In the genomic region with DNA sequence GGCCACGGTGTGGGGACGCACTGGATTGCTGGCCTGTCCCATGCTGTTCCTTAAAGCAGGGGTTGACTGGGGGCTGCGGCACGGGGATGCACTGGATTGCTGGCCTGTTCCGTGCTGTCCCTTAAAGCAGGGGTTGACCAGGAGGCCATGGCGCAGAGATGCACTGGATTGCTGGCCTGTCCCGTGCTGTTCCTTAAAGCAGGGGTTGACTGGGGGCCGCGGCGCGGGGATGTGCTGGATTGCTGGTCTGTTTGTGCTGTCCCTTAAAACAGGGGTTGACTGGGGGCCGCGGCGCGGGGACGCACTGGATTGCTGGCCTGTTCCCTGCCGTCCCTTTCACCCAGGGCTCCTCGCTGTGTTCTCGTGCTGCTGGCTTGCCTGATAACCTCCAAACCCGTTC, we compare ENCODE assay signal across 15 cellular contexts.
A peak's percentile ranks its signal among the peaks of the same experiment; 100 is the strongest.
DNase-seq lines count a peak whose midpoint lies in the region; ATAC-seq and TF ChIP-seq lines count a peak whose summit lies in the region.
"Had no signal": no experiment of that assay in that cellular context is flagged by ENCODE, and none has a peak within 500 bp of the region (broad histone marks: within the 10 kb centered on the region; RNA-seq: fewer than 3 reads in every experiment).

No MANE protein-coding gene starts in this region.

- intact Hi-C loops in thyroid gland (cut with DNase I), result loop anchor here (10.0 kb wide), 1 partner anchor 151 kb away; no protein-coding TSS in a partner anchor

- H3K36me3 ChIP-seq in mesendoderm (ENCODE audit: control insufficient read depth, insufficient read depth, low read length) (no peaks in the 10 kb centered on the region), thyroid gland (no peaks in the 10 kb centered on the region)
- H3K36me3 ChIP-seq: BE2C had no signal

- no peak overlapping the region for H2BK20ac ChIP-seq in H9 (ENCODE audit: low read depth, low read length, poor library complexity, severe bottlenecking)

- H3K14ac ChIP-seq in H9 (ENCODE audit: insufficient read depth, low read length), result no peak overlapping the region; the same call in 1 of the 2 replicates

- no peaks in the 10 kb centered on the region for H3K27me3 ChIP-seq in H9 (ENCODE audit: insufficient read depth, low read length)
- no peaks in the 10 kb centered on the region for H3K27me3 ChIP-seq in mesendoderm (ENCODE audit: insufficient read depth, low read length, poor library complexity)
- H3K27me3 ChIP-seq in thyroid gland, result no peaks in the 10 kb centered on the region
- H3K27me3 ChIP-seq: BE2C had no signal

- H4K5ac ChIP-seq in H9 (ENCODE audit: insufficient read length, low read depth, low read length), result no peak overlapping the region
- no peak overlapping the region for H4K5ac ChIP-seq in mesendoderm (ENCODE audit: low read length)

- H3K23me2 ChIP-seq in H9 (ENCODE audit: insufficient read length, low read depth, low read length, poor library complexity, severe bottlenecking), result no peaks in the 10 kb centered on the region

- H3K9me3 Mint-ChIP-seq in H9, result no peaks in the 10 kb centered on the region; a peak in 1 of 5 replicates
- H3K9me3 Mint-ChIP-seq in activated T-helper 17 cell treated with anti-CD3 and anti-CD28 coated beads, Interleukin-2, amount 50 U/mL, for 72 hours, result no peaks in the 10 kb centered on the region
- H3K9me3 Mint-ChIP-seq: CD4-positive, CD25-positive, alpha-beta regulatory T cell; CD8-positive, alpha-beta memory T cell had no signal

- H3K79me1 ChIP-seq in H9 (ENCODE audit: insufficient read depth, low read depth, low read length, poor library complexity, severe bottlenecking) (no peaks in the 10 kb centered on the region), mesendoderm (ENCODE audit: low read length) (no peaks in the 10 kb centered on the region)

- peaks cover 0 to 2% of the 10 kb centered on the region in 2 experiments; a peak in 1 of 4 replicates for H3K4me1 Mint-ChIP-seq in H9
- no peaks in the 10 kb centered on the region for H3K4me1 Mint-ChIP-seq in activated T-helper 17 cell treated with anti-CD3 and anti-CD28 coated beads, Interleukin-2, amount 50 U/mL, for 72 hours

- WGBS in H9 (ENCODE audit: extremely low coverage, insufficient read length, low lambda C conversion rate), result no CpG with 5 or more reads among the region's 20 CpGs
- WGBS in mesendoderm (ENCODE audit: extremely low coverage, insufficient coverage, low lambda C conversion rate), result no CpG with 5 or more reads among the region's 20 CpGs
- 93% methylated on average over 20 of the region's 20 CpGs for WGBS in thyroid gland, 2 donors

- TF ChIP-seq POLR2A in thyroid gland (IDR thresholded peaks at IDR 0.05), result no peak

- no peak overlapping the region for H2BK15ac ChIP-seq in H9 (ENCODE audit: low read depth, low read length)
- no peak overlapping the region for H2BK15ac ChIP-seq in mesendoderm (replicated peaks; ENCODE audit: low read depth)

- peaks cover 1% of the 10 kb centered on the region; the same call in 1 of the 2 replicates for H3K27me3 Mint-ChIP-seq in H9 (ENCODE audit: low read depth)
- H3K27me3 Mint-ChIP-seq in activated T-helper 17 cell treated with anti-CD3 and anti-CD28 coated beads, Interleukin-2, amount 50 U/mL, for 72 hours, result no peaks in the 10 kb centered on the region
- H3K27me3 Mint-ChIP-seq: CD4-positive, CD25-positive, alpha-beta regulatory T cell; CD8-positive, alpha-beta memory T cell had no signal

- no peak for ATAC-seq in activated T-helper 17 cell treated with anti-CD3 and anti-CD28 coated beads, Interleukin-2, amount 50 U/mL, for 72 hours (replicated peaks)

- no peak overlapping the region for H2AFZ ChIP-seq in H9 (ENCODE audit: low read length)
- H2AFZ ChIP-seq: GM23248 had no signal

- H3K4ac ChIP-seq in H9 (ENCODE audit: low read depth, low read length) (no peak overlapping the region), mesendoderm (ENCODE audit: low read depth, low read length) (no peak overlapping the region)

- no peak overlapping the region for H3K4me3 Mint-ChIP-seq in H9
- no peak overlapping the region for H3K4me3 Mint-ChIP-seq in activated T-helper 17 cell treated with anti-CD3 and anti-CD28 coated beads, Interleukin-2, amount 50 U/mL, for 72 hours
- H3K4me3 Mint-ChIP-seq: CD4-positive, CD25-positive, alpha-beta regulatory T cell; CD8-positive, alpha-beta memory T cell had no signal

- H2BK120ac ChIP-seq in H9 (ENCODE audit: low read depth, low read length, poor library complexity, severe bottlenecking) (no peak overlapping the region), mesendoderm (ENCODE audit: low read depth, low read length) (no peak overlapping the region)

- H3K27ac ChIP-seq in H9 (ENCODE audit: insufficient read length, low read depth, low read length), result no peak overlapping the region
- H3K27ac ChIP-seq in mesendoderm (ENCODE audit: low read depth, low read length), result no peak overlapping the region
- peak overlapping the region in 2 of 3 donors; percentile 79 to 93 for H3K27ac ChIP-seq in thyroid gland
- H3K27ac ChIP-seq: GM23248, HL-60 had no signal

- H3K56ac ChIP-seq in H9 (ENCODE audit: insufficient read length, low read depth, low read length) (no peak overlapping the region), mesendoderm (ENCODE audit: low read length) (peak overlapping the region; percentile 63)

- H4K8ac ChIP-seq in H9 (replicated peaks; ENCODE audit: insufficient read length, low read depth, low read length) (no peak overlapping the region), mesendoderm (ENCODE audit: low read depth, low read length) (no peak overlapping the region)

- H3K36me3 Mint-ChIP-seq in H9 (ENCODE audit: insufficient read depth in 1 of 3, low read depth in 3 of 3), result no peaks in the 10 kb centered on the region
- H3K36me3 Mint-ChIP-seq in activated T-helper 17 cell treated with anti-CD3 and anti-CD28 coated beads, Interleukin-2, amount 50 U/mL, for 72 hours (ENCODE audit: low read depth), result peaks cover 11% of the 10 kb centered on the region

- H3K4me1 ChIP-seq in H9 (ENCODE audit: insufficient read depth, low read length), result no peaks in the 10 kb centered on the region
- no peaks in the 10 kb centered on the region for H3K4me1 ChIP-seq in mesendoderm (ENCODE audit: control insufficient read depth, low read depth, low read length)
- peaks cover 12 to 25% of the 10 kb centered on the region in 2 donors for H3K4me1 ChIP-seq in thyroid gland

- no peaks in the 10 kb centered on the region for H4K20me1 ChIP-seq in H9 (ENCODE audit: control insufficient read depth, insufficient read depth, insufficient read length)

- H3K79me2 ChIP-seq in H9 (ENCODE audit: insufficient read depth, low read length), result no peaks in the 10 kb centered on the region
- no peaks in the 10 kb centered on the region for H3K79me2 ChIP-seq in mesendoderm (ENCODE audit: control insufficient read depth, insufficient read depth, low read length)

- H3K18ac ChIP-seq in H9 (ENCODE audit: insufficient read length, low read depth, low read length) (no peak overlapping the region), mesendoderm (ENCODE audit: low read length) (no peak overlapping the region)

- no peak overlapping the region for H2AK5ac ChIP-seq in H9 (ENCODE audit: insufficient read length, low read length)
- H2AK5ac ChIP-seq in mesendoderm (ENCODE audit: low read length), result no peak overlapping the region

- H3K4me3 ChIP-seq in mesendoderm (ENCODE audit: low read length), result no peak overlapping the region
- no peak overlapping the region for H3K4me3 ChIP-seq in thyroid gland (replicated peaks in 1 of 3)
- H3K4me3 ChIP-seq: GM23248 had no signal

- H4K91ac ChIP-seq in H9 (ENCODE audit: insufficient read length, low read depth, low read length), result no peak overlapping the region

- H2BK12ac ChIP-seq in H9 (ENCODE audit: insufficient read length, low read depth, low read length), result no peak overlapping the region

- H3K9me3 ChIP-seq in H9 (ENCODE audit: control insufficient read depth, low read depth, low read length) (no peaks in the 10 kb centered on the region), thyroid gland (no peaks in the 10 kb centered on the region)
- H3K9me3 ChIP-seq: BE2C had no signal

- H2BK5ac ChIP-seq in H9 (ENCODE audit: insufficient read length, low read length) (no peak overlapping the region), mesendoderm (ENCODE audit: low read length) (peak overlapping the region; percentile 33)

- TF ChIP-seq CTCF in H9 (conservative IDR thresholded peaks at IDR 0.05), result no peak
- TF ChIP-seq CTCF in thyroid gland (IDR thresholded peaks at IDR 0.05), result no peak

- no peak overlapping the region for H3K9ac ChIP-seq in H9 (ENCODE audit: extremely low read depth, insufficient read length, low read length)
- H3K9ac ChIP-seq in mesendoderm (ENCODE audit: low read length), result no peak overlapping the region
- H3K9ac ChIP-seq: GM23248 had no signal

- no peak for DNase-seq in H9
- no peak for DNase-seq in mesendoderm
- DNase-seq in thyroid gland, result no peak
- no peak for DNase-seq in stimulated activated CD8-positive, alpha-beta memory T cell treated with anti-CD3 and anti-CD28 coated beads, Interleukin-4, amount 100 ng/mL, for 48 hours
- DNase-seq in mesenteric fat pad (ENCODE audit: low spot score), result no peak
- DNase-seq: ACHN; BE2C; C1 segment of cervical spinal cord; CD4-positive, CD25-positive, alpha-beta regulatory T cell; CD8-positive, alpha-beta memory T cell; COR-L47; GM23248; HCEC 1CT had no signal

- no peak overlapping the region for H3K23ac ChIP-seq in H9 (ENCODE audit: insufficient read length, low read depth, low read length)
- H3K23ac ChIP-seq in mesendoderm (ENCODE audit: low read length), result no peak overlapping the region

- H3T11ph ChIP-seq in H9 (ENCODE audit: low read length), result no peak overlapping the region

- H3K4me2 ChIP-seq in H9 (ENCODE audit: insufficient read depth, insufficient read length, low read length) (no peak overlapping the region), mesendoderm (ENCODE audit: low read length) (no peak overlapping the region)

- peak overlapping the region; percentile 13 to 89 (median 67); a peak in 4 of 7 replicates for H3K27ac Mint-ChIP-seq in H9
- H3K27ac Mint-ChIP-seq in activated T-helper 17 cell treated with anti-CD3 and anti-CD28 coated beads, Interleukin-2, amount 50 U/mL, for 72 hours, result peak overlapping the region; percentile 7

Comparison
In these comparisons a context has a peak if more than half of its experiments do, and no peak if none do; other contexts are left out.
1. H3K27ac ChIP-seq: peak in thyroid gland (2 of 3); none in H9 (single experiment) and mesendoderm (single experiment).